20 cellular contexts compared by ENCODE assay signal in the genomic region with DNA sequence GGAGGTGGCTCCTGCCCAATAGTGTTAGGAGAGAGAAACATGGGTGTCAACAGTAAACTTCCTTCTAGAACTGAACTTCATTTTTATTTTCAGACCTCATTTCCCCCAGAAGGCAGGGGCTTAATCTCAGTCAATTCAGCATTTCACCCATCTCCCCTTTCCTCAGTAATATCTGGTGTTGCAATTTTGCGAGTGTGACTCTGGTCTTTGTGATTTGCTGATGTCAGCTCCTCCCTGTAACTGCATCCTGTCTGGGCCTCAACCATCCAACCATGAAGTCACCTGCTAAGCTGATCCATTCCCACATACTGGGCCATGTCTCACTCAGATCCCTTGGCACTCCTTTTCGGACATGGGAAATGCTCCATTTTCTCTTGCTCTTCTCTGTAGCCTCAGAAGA. TPM values are rescaled to one million over a fixed set of nuclear protein-coding genes. Genes with fewer than 3 reads are reported as not detected.
A peak's percentile ranks its signal among the peaks of the same experiment; 100 is the strongest.
DNase-seq lines count a peak whose midpoint lies in the region; ATAC-seq and TF ChIP-seq lines count a peak whose summit lies in the region.
"Had no signal": no experiment of that assay in that cellular context is flagged by ENCODE, and none has a peak within 500 bp of the region (broad histone marks: within the 10 kb centered on the region; RNA-seq: fewer than 3 reads in every experiment).

No MANE protein-coding gene starts in this region.

- H3K27me3 ChIP-seq in BLaER1 (no peaks in the 10 kb centered on the region), colonic mucosa (no peaks in the 10 kb centered on the region)

- 0 out of 2 replicates have a peak, but pooled peaks cover 4% of the 10 kb centered on the region for H3K4me1 ChIP-seq in BLaER1
- H3K4me1 ChIP-seq in colonic mucosa, result no peaks in the 10 kb centered on the region

- TF ChIP-seq CTCF in colonic mucosa (IDR thresholded peaks at IDR 0.05), result no peak

- ATAC-seq in GM19351 (IDR thresholded peaks at IDR 0.05; ENCODE audit: unreplicated experiment) (no peak), HG03354 (IDR thresholded peaks at IDR 0.05; ENCODE audit: poor library complexity, severe bottlenecking, unreplicated experiment) (no peak)
- ATAC-seq: natural killer cell treated with Interleukin-12 subunit alpha and Interleukin-12 subunit beta and Interleukin-15 and Interleukin-18, amount 100 ng/mL, for 72 hours; PC-3 had no signal

- H3K36me3 ChIP-seq in BLaER1, result no peaks in the 10 kb centered on the region
- H3K36me3 ChIP-seq in colonic mucosa, result no peaks in the 10 kb centered on the region

- DNase-seq in COLO668 (lab: John Stamatoyannopoulos, UW; ENCODE audit: unreplicated experiment) (peak; percentile 16), OCI-M1 (lab: John Stamatoyannopoulos, UW) (peak; percentile 13), iPS-NIHi11 (ENCODE audit: low spot score) (peak; percentile 33), colonic mucosa (no peak), NCI-H446 treated with DMSO at 0.1 percent for 48 hours (lab: John Stamatoyannopoulos, UW) (no peak)
- DNase-seq: activated gamma-delta T cell; dorsolateral prefrontal cortex; HCEC 1CT; hypothalamus; kidney; NCI-H1694 treated with DMSO at 0.1 percent for 48 hours; NCI-H526; PC-3; stimulated activated CD4-positive, alpha-beta T cell treated with anti-CD3 and anti-CD28 coated beads, Interleukin-1b, Interleukin-23, amount 100 ng/mL, for 48 hours; trophoblast cell had no signal

- no peak overlapping the region for H3K27ac ChIP-seq in BLaER1
- no peak overlapping the region for H3K27ac ChIP-seq in colonic mucosa
- H3K27ac ChIP-seq: dorsolateral prefrontal cortex had no signal

- intact Hi-C loops in colonic mucosa (cut with DNase I), result no loop called here

- H3K9me3 ChIP-seq in BLaER1 (no peaks in the 10 kb centered on the region), colonic mucosa (no peaks in the 10 kb centered on the region)

- H3K4me3 ChIP-seq in BLaER1 (no peak overlapping the region), colonic mucosa (no peak overlapping the region)
- H3K4me3 ChIP-seq: dorsolateral prefrontal cortex had no signal

- H4K20me1 ChIP-seq in BLaER1, result no peaks in the 10 kb centered on the region

- H3K9ac ChIP-seq in BLaER1 (no peak overlapping the region), colonic mucosa (ENCODE audit: low read depth in 2 of 2, low read length in 2 of 2) (no peak overlapping the region)

- H3K4me2 ChIP-seq in BLaER1, result peak overlapping the region; percentile 19; the same call in 1 of the 2 replicates

RNA-seq across cellular contexts. Expression of gene CCR4, which starts 24.4 kb away (rescaled TPM):
- total RNA-seq in colonic mucosa, result under 1 TPM; 0.49 to 0.69 TPM
- total RNA-seq: bronchial epithelial cell had no signal

Comparison
In these comparisons a context has a peak if more than half of its experiments do, and no peak if none do; other contexts are left out.
1. DNase-seq: peak in COLO668 (single experiment), OCI-M1 (single experiment) and iPS-NIHi11 (single experiment); none in colonic mucosa (single experiment) and NCI-H446 treated with DMSO at 0.1 percent for 48 hours (single experiment).